Comparison of ENCODE assay signal across 18 cellular contexts in genomic region chr12:132483612-132484011, GRCh38. TPM values are rescaled to one million over a fixed set of nuclear protein-coding genes. Genes with fewer than 3 reads are reported as not detected.
DNase-seq lines count a peak whose midpoint lies in the region; ATAC-seq and TF ChIP-seq lines count a peak whose summit lies in the region.
"Had no signal": no experiment of that assay in that cellular context is flagged by ENCODE, and none has a peak within 500 bp of the region (broad histone marks: within the 10 kb centered on the region; RNA-seq: fewer than 3 reads in every experiment).

No MANE protein-coding gene starts in this region.

- H3K27me3 ChIP-seq in right cardiac atrium (ENCODE audit: control insufficient read depth, insufficient read depth) (no peaks in the 10 kb centered on the region), NT2/D1 (ENCODE audit: insufficient read depth, insufficient read length) (peaks cover 94% of the 10 kb centered on the region)

- H3K4me3 Mint-ChIP-seq in chondrocyte (ENCODE audit: unreplicated experiment) (no peak overlapping the region), natural killer cell (no peak overlapping the region)
- H3K4me3 Mint-ChIP-seq: CD4-positive, alpha-beta memory T cell; HFFc6; IgD-negative memory B cell had no signal

- H3K9me3 ChIP-seq in right cardiac atrium (ENCODE audit: control insufficient read depth, low read length) = no peaks in the 10 kb centered on the region
- no peaks in the 10 kb centered on the region for H3K9me3 ChIP-seq in NT2/D1 (ENCODE audit: insufficient read depth, low read length)
- H3K9me3 ChIP-seq: BE2C had no signal

- 90% methylated on average over 17 of the region's 17 CpGs for WGBS in right cardiac atrium

- H3K4me3 ChIP-seq in right cardiac atrium (ENCODE audit: low read length) (no peak overlapping the region), NT2/D1 (ENCODE audit: insufficient read length, low read depth) (no peak overlapping the region)

- peak overlapping the region; percentile 33 for H3K9ac ChIP-seq in NT2/D1 (ENCODE audit: insufficient read length, low read depth)

- DNase-seq in right cardiac atrium (peak in 2 of 3 donors; percentile 8 to 54), cardiac septum (ENCODE audit: low spot score) (no peak), NT2/D1 (ENCODE audit: low read depth, low spot score) (no peak), chondrocyte (ENCODE audit: low spot score) (peak; percentile 92), NCI-H128 (lab: John Stamatoyannopoulos, UW; ENCODE audit: unreplicated experiment) (no peak), natural killer cell (no peak)
- DNase-seq: ACHN, BE2C, DMS153, DMS79, GDM1, GOT3, H7, HFFc6 had no signal

- H3K36me3 Mint-ChIP-seq in chondrocyte (ENCODE audit: low read depth) = no peaks in the 10 kb centered on the region
- no peaks in the 10 kb centered on the region for H3K36me3 Mint-ChIP-seq in natural killer cell
- H3K36me3 Mint-ChIP-seq: IgD-negative memory B cell had no signal

- ATAC-seq in right cardiac atrium = no peak
- ATAC-seq in natural killer cell = no peak
- ATAC-seq in GM21367 (IDR thresholded peaks at IDR 0.05; ENCODE audit: unreplicated experiment) = no peak
- ATAC-seq: HCT116 had no signal

- H3K27me3 Mint-ChIP-seq in chondrocyte (ENCODE audit: low read depth) (peaks cover 17% of the 10 kb centered on the region), natural killer cell (ENCODE audit: low read depth in 2 of 2) (peaks cover 0 to 10% of the 10 kb centered on the region in 2 donors)
- H3K27me3 Mint-ChIP-seq: CD4-positive, alpha-beta memory T cell had no signal

- TF ChIP-seq CTCF in chondrocyte (IDR thresholded peaks at IDR 0.05) = no peak
- no peak for TF ChIP-seq CTCF in natural killer cell (IDR thresholded peaks at IDR 0.05)

- H3K4me1 ChIP-seq in right cardiac atrium (ENCODE audit: control insufficient read depth, insufficient read depth, low read length) (no peaks in the 10 kb centered on the region), NT2/D1 (ENCODE audit: insufficient read depth, insufficient read length) (peaks cover 5% of the 10 kb centered on the region)
- H3K4me1 ChIP-seq: BE2C had no signal

- no peaks in the 10 kb centered on the region for H3K36me3 ChIP-seq in NT2/D1 (ENCODE audit: insufficient read depth, insufficient read length, low read length)
- H3K36me3 ChIP-seq: BE2C had no signal

- intact Hi-C loops in right cardiac atrium (cut with DNase I) = no loop called here
- intact Hi-C loops in cardiac septum (cut with DNase I) = no loop called here
- intact Hi-C loops in natural killer cell (cut with micrococcal nuclease) = no loop called here

- no peak overlapping the region for H3K27ac Mint-ChIP-seq in chondrocyte (ENCODE audit: unreplicated experiment)
- no peak overlapping the region for H3K27ac Mint-ChIP-seq in natural killer cell
- H3K27ac Mint-ChIP-seq: HFFc6, IgD-negative memory B cell had no signal

- H3K27ac ChIP-seq in right cardiac atrium (ENCODE audit: low read length) = no peak overlapping the region

- peaks cover 2% of the 10 kb centered on the region for H3K4me1 Mint-ChIP-seq in chondrocyte (ENCODE audit: low read depth)
- H3K4me1 Mint-ChIP-seq in natural killer cell = peaks cover 17 to 40% of the 10 kb centered on the region in 2 donors

- H3K9me3 Mint-ChIP-seq in chondrocyte (ENCODE audit: low read depth) (no peaks in the 10 kb centered on the region), natural killer cell (no peaks in the 10 kb centered on the region)
- H3K9me3 Mint-ChIP-seq: CD4-positive, alpha-beta memory T cell; HFFc6; IgD-negative memory B cell had no signal

RNA-seq across cellular contexts. Expression of gene FBRSL1, which starts 6.3 kb away (rescaled TPM):
- total RNA-seq in right cardiac atrium = 10 to 100 TPM; 50.4 to 65.0 (median 54.7) TPM
- 36.4 TPM for polyA plus RNA-seq in right cardiac atrium
- 60.4 TPM for total RNA-seq in cardiac septum
- total RNA-seq in chondrocyte = 35.3 to 41.6 TPM (median 41.1 TPM) in 3 replicates
- 10 to 100 TPM; 67.5 to 78.0 (median 76.2) TPM for total RNA-seq in natural killer cell

Comparison
In these comparisons a context has a peak if more than half of its experiments do, and no peak if none do; other contexts are left out.
1. DNase-seq: peak in right cardiac atrium (2 of 3) and chondrocyte (single experiment); none in cardiac septum (single experiment), NT2/D1 (single experiment), NCI-H128 (single experiment) and natural killer cell (single experiment).